In the genomic region with DNA sequence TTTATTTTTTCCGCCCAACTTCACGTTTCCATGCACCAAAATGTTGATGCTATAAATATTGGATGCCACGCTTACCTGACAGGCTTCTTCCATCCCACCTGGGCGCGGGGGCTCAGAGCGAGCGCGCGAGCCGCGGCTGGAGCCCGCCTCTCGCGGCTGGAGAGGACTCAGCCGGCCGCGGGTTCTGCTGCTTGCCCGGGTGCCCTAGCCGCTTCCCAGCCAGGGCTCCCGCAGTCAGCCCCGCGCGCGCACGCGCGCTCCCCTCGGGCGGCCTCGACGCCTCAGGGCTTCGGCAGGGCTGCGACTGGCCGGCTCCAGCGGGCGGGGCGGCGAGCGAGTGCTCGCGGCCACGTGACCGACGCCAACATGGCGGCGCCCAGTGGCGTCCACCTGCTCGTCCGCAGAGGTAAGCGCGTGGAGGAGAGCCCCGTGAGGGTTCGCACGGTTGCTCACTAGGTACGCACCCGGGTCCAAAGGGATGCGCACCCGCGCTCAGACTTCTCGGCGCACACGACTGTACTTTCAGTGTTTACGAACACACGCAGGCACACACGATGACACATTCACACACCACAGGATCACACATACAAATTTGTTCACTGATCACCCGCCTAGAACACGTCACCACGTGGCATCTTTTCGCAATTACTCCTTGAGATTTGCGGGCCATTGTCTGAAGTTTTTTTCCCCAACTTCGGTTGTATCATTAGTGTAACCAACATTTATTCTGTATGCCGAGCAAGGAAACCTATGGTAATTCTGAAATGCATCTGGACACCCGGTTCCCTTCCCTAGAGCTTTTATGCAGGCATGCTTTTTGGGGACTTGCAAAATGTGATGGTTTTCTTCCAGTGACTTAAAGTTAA, we compare ENCODE assay signal across 8 cellular contexts. TPM values are rescaled to one million over a fixed set of nuclear protein-coding genes. Genes with fewer than 3 reads are reported as not detected.
DNase-seq lines count a peak whose midpoint lies in the region; ATAC-seq, FAIRE-seq and TF ChIP-seq lines count a peak whose summit lies in the region.

A gene (plus strand): TSS at position 350 of the 866 bp plus-strand sequence. CDS start 17 bp downstream, at position 367.

- peak within 1 kb of the TSS; percentile 88 for H3K4me2 ChIP-seq in smooth muscle cell

- no peaks in the 10 kb centered on the region for H3F3A ChIP-seq in smooth muscle cell (ENCODE audit: low read depth)

- no peak for TF ChIP-seq CTCF in WI38 (IDR thresholded peaks at IDR 0.05; ENCODE audit: low read depth, low read length)
- no peak for TF ChIP-seq CTCF in bronchial epithelial cell (IDR thresholded peaks at IDR 0.05; ENCODE audit: insufficient read depth, low read length, severe bottlenecking)
- TF ChIP-seq CTCF in smooth muscle cell (IDR thresholded peaks at IDR 0.05; ENCODE audit: borderline replicate concordance, insufficient read depth, poor library complexity, severe bottlenecking), result no peak

- H3K4me1 ChIP-seq in smooth muscle cell (ENCODE audit: low read depth), result peaks cover 8% of the 10 kb centered on the region

- H3K27ac ChIP-seq in smooth muscle cell (ENCODE audit: low read depth), result peak within 1 kb of the TSS; percentile 51

- H3K9ac ChIP-seq in smooth muscle cell (ENCODE audit: low read depth), result peak within 1 kb of the TSS; percentile 70

- no peaks in the 10 kb centered on the region for H3K9me3 ChIP-seq in smooth muscle cell (replicated peaks; ENCODE audit: low read depth)

- H4K20me1 ChIP-seq in smooth muscle cell (ENCODE audit: low read depth), result no peaks in the 10 kb centered on the region

- no peaks in the 10 kb centered on the region for H3K79me2 ChIP-seq in smooth muscle cell (ENCODE audit: low read depth)

- H3K4me3 ChIP-seq in WI38 (ENCODE audit: low read depth, low read length) (peak within 1 kb of the TSS; percentile 75), bronchial epithelial cell (ENCODE audit: low read depth, low read length) (peak within 1 kb of the TSS; percentile 87), smooth muscle cell (peak within 1 kb of the TSS; percentile 64)

- H3K36me3 ChIP-seq in bronchial epithelial cell (ENCODE audit: control insufficient read depth, insufficient read depth, low read length) (no peaks in the 10 kb centered on the region), smooth muscle cell (ENCODE audit: low read depth) (no peaks in the 10 kb centered on the region)

- FAIRE-seq in bronchial epithelial cell (lab: Jason Lieb, UNC), result no peak

- H2AFZ ChIP-seq in smooth muscle cell (ENCODE audit: low read depth), result peak within 1 kb of the TSS; percentile 98

- under 1% methylated on average over 70 of the region's 73 CpGs for WGBS in smooth muscle cell (ENCODE audit: low lambda C conversion rate)

- ATAC-seq in GM18909 (IDR thresholded peaks at IDR 0.05; ENCODE audit: poor library complexity, unreplicated experiment) (peak; percentile 95), HG03139 (IDR thresholded peaks at IDR 0.05; ENCODE audit: unreplicated experiment) (peak; percentile 97)

- H3K27me3 ChIP-seq in bronchial epithelial cell (ENCODE audit: control insufficient read depth, insufficient read depth, low read length) (no peaks in the 10 kb centered on the region), smooth muscle cell (ENCODE audit: low read depth) (no peaks in the 10 kb centered on the region)

- peak; percentile 99 for DNase-seq in AG08396 (ENCODE audit: low spot score)
- peak; percentile 96 for DNase-seq in NCI-H2196 (lab: John Stamatoyannopoulos, UW; ENCODE audit: unreplicated experiment)
- peak; percentile 74 for DNase-seq in bronchial epithelial cell (ENCODE audit: low read depth)
- peak; percentile 99 for DNase-seq in iPS-NIHi7 (ENCODE audit: extremely low spot score)
- peak; percentile 75 for DNase-seq in smooth muscle cell (lab: John Stamatoyannopoulos, UW; ENCODE audit: unreplicated experiment)

RNA-seq across cellular contexts. Expression of the gene that starts here (rescaled TPM):
- total RNA-seq in bronchial epithelial cell (2.2 and 2.6 TPM in 2 replicates), smooth muscle cell (5.7 and 5.9 TPM in 2 replicates)
- polyA plus RNA-seq in smooth muscle cell, result 3.6 and 7.5 TPM in 2 replicates

Comparison
In these comparisons a context has a peak if more than half of its experiments do, and no peak if none do; other contexts are left out.
1. Peak in every context shown above with its lines: DNase-seq, ATAC-seq, H3K4me3 ChIP-seq and H3K27ac ChIP-seq.